ENCODE assay signal across 8 cellular contexts in the genomic region with DNA sequence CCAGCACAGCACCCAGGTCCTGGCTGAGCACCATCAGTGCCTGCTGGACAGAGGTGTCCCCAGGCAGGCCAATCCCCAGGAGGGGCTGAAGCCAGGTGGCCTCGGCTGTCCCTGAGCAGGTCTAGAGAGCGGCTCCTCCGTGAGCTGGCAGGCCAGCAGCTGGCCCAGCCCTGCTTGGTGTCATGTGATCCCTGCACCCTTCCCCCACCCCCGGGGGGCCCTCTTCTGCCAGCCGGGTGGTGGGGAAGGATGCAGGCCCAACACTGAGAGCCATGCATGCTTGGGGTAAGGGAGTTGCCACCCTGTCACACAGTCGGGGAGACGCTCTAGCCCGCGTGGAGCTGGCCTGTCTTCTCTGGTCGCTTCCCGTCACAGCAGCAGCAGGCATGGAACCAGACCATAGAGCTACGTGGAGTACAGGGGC. TPM values are rescaled to one million over a fixed set of nuclear protein-coding genes. Genes with fewer than 3 reads are reported as not detected.
A peak's percentile ranks its signal among the peaks of the same experiment; 100 is the strongest.
DNase-seq lines count a peak whose midpoint lies in the region; ATAC-seq and TF ChIP-seq lines count a peak whose summit lies in the region.

No MANE protein-coding gene starts in this region.

- H3K36me3 Mint-ChIP-seq in activated T-cell treated with anti-CD3 and anti-CD28 coated beads, Interleukin-2, amount 50 U/mL, for 24 hours (ENCODE audit: low read depth) = peaks cover 44% of the 10 kb centered on the region
- peaks cover 6% of the 10 kb centered on the region for H3K36me3 Mint-ChIP-seq in memory B cell

- WGBS in adipose tissue, 3 donors = 35 to 37% (median 36%) methylated on average over 12 of the region's 12 CpGs
- 64% methylated on average over 5 of the region's 12 CpGs; no CpG with 5 or more reads in 1 of the 2 donors for WGBS in transverse colon (ENCODE audit: low coverage in 1 of 2), 2 donors

- H3K9me3 Mint-ChIP-seq in activated T-cell treated with anti-CD3 and anti-CD28 coated beads, Interleukin-2, amount 50 U/mL, for 24 hours = no peaks in the 10 kb centered on the region
- H3K9me3 Mint-ChIP-seq in memory B cell = no peaks in the 10 kb centered on the region

- H3K27ac ChIP-seq in adipose tissue (ENCODE audit: low read depth, low read length) (peak overlapping the region; percentile 33), transverse colon (peak overlapping the region; percentile 62 to 89 (median 75))

- peaks cover 40 to 67% (median 52%) of the 10 kb centered on the region in 4 donors for H3K4me1 ChIP-seq in transverse colon

- H3K27me3 ChIP-seq in transverse colon = no peaks in the 10 kb centered on the region

- in situ Hi-C loops in transverse colon (cut with MboI; ENCODE audit: low pct_ligation_motif_present in 1 of 4, low pct_unique_long_range_greater_than_20kb in 1 of 4, low sequenced_read_pairs in 3 of 4) = no loop called here

- no peak for TF ChIP-seq CTCF in transverse colon (IDR thresholded peaks at IDR 0.05)

- peaks cover 0 to 18% (median 2%) of the 10 kb centered on the region in 4 donors for H3K36me3 ChIP-seq in transverse colon

- H3K9me3 ChIP-seq in transverse colon = no peaks in the 10 kb centered on the region

- no peak for ATAC-seq in memory B cell (ENCODE audit: low read depth)

- no peak for DNase-seq in activated T-cell treated with anti-CD3 and anti-CD28 coated beads, Interleukin-2, amount 50 U/mL, for 24 hours
- DNase-seq in activated T-cell treated with anti-CD3 and anti-CD28 coated beads for 4 hours (no peak), memory B cell (ENCODE audit: low spot score in 2 of 2) (no peak), transverse colon (no peak), occipital lobe (lab: John Stamatoyannopoulos, UW) (no peak), mesenteric fat pad (ENCODE audit: low spot score) (no peak), RKO (ENCODE audit: low spot score) (no peak)

- peak overlapping the region; percentile 85 for H3K27ac Mint-ChIP-seq in activated T-cell treated with anti-CD3 and anti-CD28 coated beads, Interleukin-2, amount 50 U/mL, for 24 hours
- peak overlapping the region; percentile 92 for H3K27ac Mint-ChIP-seq in memory B cell

- no peak overlapping the region for H3K4me3 ChIP-seq in transverse colon

- no peaks in the 10 kb centered on the region for H3K27me3 Mint-ChIP-seq in activated T-cell treated with anti-CD3 and anti-CD28 coated beads, Interleukin-2, amount 50 U/mL, for 24 hours
- H3K27me3 Mint-ChIP-seq in memory B cell = no peaks in the 10 kb centered on the region

- H3K4me1 Mint-ChIP-seq in activated T-cell treated with anti-CD3 and anti-CD28 coated beads, Interleukin-2, amount 50 U/mL, for 24 hours (ENCODE audit: low read depth) = peaks cover 67% of the 10 kb centered on the region
- H3K4me1 Mint-ChIP-seq in memory B cell = peaks cover 33% of the 10 kb centered on the region

- no peak for TF ChIP-seq EP300 in transverse colon (IDR thresholded peaks at IDR 0.05; ENCODE audit: low read depth)

- no peak for TF ChIP-seq POLR2A in transverse colon (IDR thresholded peaks at IDR 0.05)

- intact Hi-C loops in transverse colon (cut with DNase I; ENCODE audit: low total_unique reads) = no loop called here

- no peak overlapping the region for H3K4me3 Mint-ChIP-seq in activated T-cell treated with anti-CD3 and anti-CD28 coated beads, Interleukin-2, amount 50 U/mL, for 24 hours
- H3K4me3 Mint-ChIP-seq in memory B cell = no peak overlapping the region

RNA-seq across cellular contexts. Expression of a gene that starts 7.1 kb away (rescaled TPM):
- 10 to 100 TPM; 31.0 to 98.2 (median 68.8) TPM for polyA plus RNA-seq in adipose tissue
- total RNA-seq in transverse colon (100 to 1,000 TPM in 1 of 4 donors, 10 to 100 TPM in 3; 50.5 to 233 (median 58.2) TPM), occipital lobe (95.8 TPM), mesenteric fat pad (58.4 TPM)

RNA-seq across cellular contexts. Expression of a gene that starts 49.8 kb away (rescaled TPM):
- polyA plus RNA-seq in adipose tissue = 10 to 100 TPM in 1 of 3 donors, 1 to 10 TPM in 2; 2.6 to 10.7 (median 9.9) TPM
- 10 to 100 TPM in 3 of 4 donors, 1 to 10 TPM in 1; 4.1 to 15.7 (median 11.8) TPM for total RNA-seq in transverse colon
- 8.1 TPM for total RNA-seq in occipital lobe
- 25.1 TPM for total RNA-seq in mesenteric fat pad

RNA-seq across cellular contexts. Expression of a gene that starts 52.2 kb away (rescaled TPM):
- 1,000 to 10,000 TPM in 1 of 3 donors, 1 to 10 TPM in 2; 1.5 to 9,324 (median 2.5) TPM for polyA plus RNA-seq in adipose tissue
- 1 to 10 TPM in 1 of 4 donors, under 1 TPM in 2, not detected in 1; 0.27 to 8.6 (median 0.48) TPM for total RNA-seq in transverse colon
- total RNA-seq in occipital lobe = not detected
- total RNA-seq in mesenteric fat pad = 2.2 TPM
